Comparison of ENCODE assay signal across 8 cellular contexts in genomic region chr11:46361283-46362145, GRCh38. TPM values are rescaled to one million over a fixed set of nuclear protein-coding genes. Genes with fewer than 3 reads are reported as not detected.
DNase-seq lines count a peak whose midpoint lies in the region; ATAC-seq, FAIRE-seq and TF ChIP-seq lines count a peak whose summit lies in the region.

No MANE protein-coding gene starts in this region.

- peak overlapping the region; percentile 81 to 90 (median 82) for H3K4me3 Mint-ChIP-seq in T-cell

- H3K36me3 Mint-ChIP-seq in T-cell, result no peaks in the 10 kb centered on the region

- peaks cover 60% of the 10 kb centered on the region for H3K79me2 ChIP-seq in K562 (ENCODE audit: control insufficient read depth, insufficient read depth, low read length)

- TF ChIP-seq EP300 in K562 (IDR thresholded peaks at IDR 0.05; ENCODE audit: low read length), result peak; percentile 65

- WGBS in K562 (ENCODE audit: insufficient coverage, low coverage, missing lambda C conversion rate), result 24% methylated on average over 23 of the region's 26 CpGs
- WGBS in right lobe of liver (ENCODE audit: insufficient coverage, low coverage, low lambda C conversion rate, missing lambda C conversion rate), result 51% methylated on average over 2 of the region's 26 CpGs

- H3K9me3 ChIP-seq in BLaER1, result no peaks in the 10 kb centered on the region
- no peaks in the 10 kb centered on the region for H3K9me3 ChIP-seq in K562 (replicated peaks; ENCODE audit: control insufficient read depth, insufficient read depth, low read depth, low read length)
- H3K9me3 ChIP-seq in right lobe of liver, result no peaks in the 10 kb centered on the region

- H2AFZ ChIP-seq in K562 (ENCODE audit: low read depth, low read length), result peak overlapping the region; percentile 56; the same call in 1 of the 2 replicates

- H3K9me3 Mint-ChIP-seq in T-cell, result no peaks in the 10 kb centered on the region

- TF ChIP-seq POLR2A in K562 (conservative IDR thresholded peaks at IDR 0.05) (peak; percentile 56), right lobe of liver (IDR thresholded peaks at IDR 0.05) (no peak)

- no TSS peak for BruUV-seq in K562 (replicated peaks; lab: Mats Ljungman, UMichigan)

- H3K4me2 ChIP-seq in BLaER1 (peak overlapping the region; percentile 96), K562 (ENCODE audit: insufficient read depth, low read length) (peak overlapping the region; percentile 77)

- TF ChIP-seq CTCF in K562 (IDR thresholded peaks at IDR 0.05 in 2 of 3, conservative IDR thresholded peaks at IDR 0.05 in 1 of 3; ENCODE audit: insufficient read depth in 2 of 3, low read depth in 1 of 3, low read length in 3 of 3), result no peak
- no peak for TF ChIP-seq CTCF in right lobe of liver (IDR thresholded peaks at IDR 0.05)
- no peak for TF ChIP-seq CTCF in omental fat pad (IDR thresholded peaks at IDR 0.05)

- peak; percentile 18 to 21; a peak in 2 of 4 replicates for TF ChIP-seq RAD21 in K562 (CRISPR knock-in tag; conservative IDR thresholded peaks at IDR 0.05 in 1 of 2, IDR thresholded peaks at IDR 0.05 in 1 of 2)

- H3K4me1 ChIP-seq in BLaER1 (peaks cover 78% of the 10 kb centered on the region), K562 (replicated peaks in 1 of 2; ENCODE audit: control insufficient read depth in 2 of 2, insufficient read depth in 2 of 2, low read length in 2 of 2) (peaks cover 34 to 54% of the 10 kb centered on the region in 2 experiments), right lobe of liver (no peaks in the 10 kb centered on the region)

- H3K36me3 ChIP-seq in BLaER1, result peaks cover 30% of the 10 kb centered on the region
- peaks cover 33% of the 10 kb centered on the region; the same call in 1 of the 3 replicates for H3K36me3 ChIP-seq in K562 (ENCODE audit: control insufficient read depth, insufficient read depth, low read length)
- H3K36me3 ChIP-seq in right lobe of liver, result no peaks in the 10 kb centered on the region

- H3K27me3 ChIP-seq in BLaER1 (no peaks in the 10 kb centered on the region), K562 (ENCODE audit: control insufficient read depth in 2 of 2, insufficient read depth in 2 of 2, low read length in 2 of 2) (no peaks in the 10 kb centered on the region), right lobe of liver (no peaks in the 10 kb centered on the region)

- peak; percentile 79 for ATAC-seq in GM19397 (IDR thresholded peaks at IDR 0.05; ENCODE audit: unreplicated experiment)
- ATAC-seq in HG03521 (IDR thresholded peaks at IDR 0.05; ENCODE audit: unreplicated experiment), result peak; percentile 68
- peak; percentile 90 to 98 (median 95) for ATAC-seq in T-cell (replicated peaks in 1 of 4)
- peak; percentile 87 for ATAC-seq in K562
- peak; percentile 61 to 79 (median 68) for ATAC-seq in right lobe of liver
- ATAC-seq in omental fat pad (ENCODE audit: low FRiP score), result no peak

- H3K27ac ChIP-seq in BLaER1, result peak overlapping the region; percentile 98
- peak overlapping the region; percentile 94 for H3K27ac ChIP-seq in K562 (ENCODE audit: extremely low read depth, low read depth, low read length)
- H3K27ac ChIP-seq in right lobe of liver, result peak overlapping the region; percentile 50 to 80 (median 69)

- H3K27me3 Mint-ChIP-seq in T-cell, result no peaks in the 10 kb centered on the region

- peaks cover 4% of the 10 kb centered on the region for H3K9me1 ChIP-seq in K562 (ENCODE audit: control insufficient read depth, insufficient read depth, low read length)

- H4K20me1 ChIP-seq in BLaER1 (peaks cover 57% of the 10 kb centered on the region), K562 (replicated peaks; ENCODE audit: control insufficient read depth, insufficient read depth, low read length) (0 out of 2 replicates have a peak, but pooled peaks cover under 1% of the 10 kb centered on the region)

- peak overlapping the region; percentile 91 to 94 for H3K27ac Mint-ChIP-seq in T-cell

- H3K4me3 ChIP-seq in BLaER1 (peak overlapping the region; percentile 74), K562 (peak overlapping the region; percentile 36), right lobe of liver (peak overlapping the region in 1 of 3 donors; percentile 13)

- H3K4me1 Mint-ChIP-seq in T-cell, result peaks cover 64 to 82% (median 74%) of the 10 kb centered on the region in 3 donors

- in situ Hi-C loops in K562 (cut with MboI), result no loop called here

- POLR2A ChIA-PET in T-cell (lab: Charles Lee) (interaction anchor here (1.0 to 1.7 kb wide), 3 partner anchors 9 to 12 kb away, joined by 3 to 5 read pairs (median 4); no protein-coding TSS in a partner anchor), K562 (lab: Yijun Ruan, JAX) (interaction anchor here (0.7 to 2.5 kb wide), 5 partner anchors 10 to 130 kb away, joined by 3 to 10 read pairs (median 4); no protein-coding TSS in a partner anchor)

- peak; percentile 80 for FAIRE-seq in K562 (lab: Jason Lieb, UNC)

- peak overlapping the region; percentile 88 for H3K9ac ChIP-seq in BLaER1
- H3K9ac ChIP-seq in K562 (ENCODE audit: insufficient read depth in 1 of 2, low read depth in 2 of 2, low read length in 2 of 2), result peak overlapping the region; percentile 78 to 94

- intact Hi-C loops in K562 (cut with micrococcal nuclease), result no loop called here
- intact Hi-C loops in right lobe of liver (cut with DNase I), result no loop called here

- DNase-seq in T-cell, result peak in 32 of 34 experiments; percentile 56 to 79 (median 66)
- peak; percentile 49 to 84 (median 66) for DNase-seq in K562 (ENCODE audit: extremely low read depth in 1 of 4, low spot score in 3 of 4)
- DNase-seq in right lobe of liver, result peak in 1 of 3 donors; percentile 61
- peak; percentile 40 for DNase-seq in stimulated activated CD8-positive, alpha-beta memory T cell treated with anti-CD3 and anti-CD28 coated beads, Interleukin-12 subunit alpha, Interleukin-12 subunit beta, amount 100 ng/mL, for 4 hours (ENCODE audit: low read depth)
- DNase-seq in omental fat pad (ENCODE audit: low spot score), result no peak

- CTCF ChIA-PET in T-cell (lab: Charles Lee), result interaction anchor here (1.9 to 3.6 kb wide), 4 partner anchors 9 to 13 kb away, joined by 5 to 18 read pairs (median 14); no protein-coding TSS in a partner anchor
- CTCF ChIA-PET in K562 (lab: Yijun Ruan, JAX; ENCODE audit: low intra/inter-chr PET ratio), result interaction anchor here (0.6 to 1.8 kb wide), 2 partner anchors 10 to 11 kb away, joined by 4 to 5 read pairs; no protein-coding TSS in a partner anchor

RNA-seq across cellular contexts. Expression of gene DGKZ, which starts 14.3 kb away (rescaled TPM):
- total RNA-seq in T-cell (100 to 1,000 TPM; 235 to 318 (median 251) TPM), K562 (2014; rRNA removed) (78.5 and 108 TPM in 2 replicates), K562 (2014; rRNA removed; fragmentation: Illumina TruSeq; extraction: Trizol) (10.9 and 13.6 TPM in 2 replicates), K562 (2015; rRNA removed; fragmentation: Illumina TruSeq; extraction: Trizol) (44.2 and 47.5 TPM in 2 replicates), K562 (2021) (87.8 and 100 TPM in 2 replicates), right lobe of liver (10 to 100 TPM; 10.7 to 57.9 (median 16.0) TPM), omental fat pad (10 to 100 TPM; 29.2 to 79.4 (median 63.3) TPM)
- total RNA-seq in K562 (2011; cell fraction: chromatin; rRNA removed; ENCODE audit: low replicate concordance), result 71.0 and 248 TPM in 2 replicates
- total RNA-seq in K562 (2011; cell fraction: nucleolus; rRNA removed), result 153 and 166 TPM in 2 replicates
- total RNA-seq in K562 (2011; cell fraction: nucleoplasm; rRNA removed), result 88.0 and 98.6 TPM in 2 replicates
- polyA plus RNA-seq in K562 (2011; rRNA removed) (28.2 and 49.4 TPM in 2 replicates), K562 (2014; fragmentation: Illumina TruSeq; extraction: Trizol) (48.8 and 66.2 TPM in 2 replicates), K562 (2014; fragmentation: Nextera tagmentation; extraction: Ambion mirVana) (under 1 TPM; 0.51 to 0.71 TPM), K562 (2014; rRNA removed) (73.5 and 77.9 TPM in 2 replicates)
- polyA plus RNA-seq in K562 (2011; cell fraction: cytosol; rRNA removed), result 55.4 and 121 TPM in 2 replicates
- 203 and 295 TPM in 2 replicates for polyA plus RNA-seq in K562 (2011; cell fraction: nucleus; rRNA removed)
- 64.0 and 103 TPM in 2 replicates for polyA plus RNA-seq in K562 (2012)
- polyA minus RNA-seq in K562 (2011; rRNA and poly(A)+ RNA removed), result 18.5 and 28.5 TPM in 2 replicates
- polyA minus RNA-seq in K562 (2011; cell fraction: cytosol; rRNA and poly(A)+ RNA removed), result 53.9 and 65.8 TPM in 2 replicates
- 59.1 and 64.5 TPM in 2 replicates for polyA minus RNA-seq in K562 (2011; cell fraction: nucleus; rRNA and poly(A)+ RNA removed)

RNA-seq across cellular contexts. Expression of gene MDK, which starts 20.0 kb away (rescaled TPM):
- 1 to 10 TPM; 5.8 to 8.6 (median 8.3) TPM for total RNA-seq in T-cell
- 91.4 and 271 TPM in 2 replicates for total RNA-seq in K562 (2011; cell fraction: chromatin; rRNA removed; ENCODE audit: low replicate concordance)
- 402 and 460 TPM in 2 replicates for total RNA-seq in K562 (2011; cell fraction: nucleolus; rRNA removed)
- total RNA-seq in K562 (2011; cell fraction: nucleoplasm; rRNA removed), result 333 and 334 TPM in 2 replicates
- 478 and 553 TPM in 2 replicates for total RNA-seq in K562 (2014; rRNA removed)
- 91.5 and 123 TPM in 2 replicates for total RNA-seq in K562 (2014; rRNA removed; fragmentation: Illumina TruSeq; extraction: Trizol)
- total RNA-seq in K562 (2015; rRNA removed; fragmentation: Illumina TruSeq; extraction: Trizol), result 269 and 279 TPM in 2 replicates
- 396 and 429 TPM in 2 replicates for total RNA-seq in K562 (2021)
- 343 and 350 TPM in 2 replicates for polyA plus RNA-seq in K562 (2011; rRNA removed)
- 540 and 788 TPM in 2 replicates for polyA plus RNA-seq in K562 (2011; cell fraction: cytosol; rRNA removed)
- 206 and 271 TPM in 2 replicates for polyA plus RNA-seq in K562 (2011; cell fraction: nucleus; rRNA removed)
- polyA plus RNA-seq in K562 (2012), result 413 and 460 TPM in 2 replicates
- 661 and 667 TPM in 2 replicates for polyA plus RNA-seq in K562 (2014; fragmentation: Illumina TruSeq; extraction: Trizol)
- polyA plus RNA-seq in K562 (2014; fragmentation: Nextera tagmentation; extraction: Ambion mirVana), result 10 to 100 TPM; 20.7 to 61.7 TPM
- 700 and 703 TPM in 2 replicates for polyA plus RNA-seq in K562 (2014; rRNA removed)
- polyA minus RNA-seq in K562 (2011; rRNA and poly(A)+ RNA removed), result 33.7 and 59.6 TPM in 2 replicates
- 108 and 146 TPM in 2 replicates for polyA minus RNA-seq in K562 (2011; cell fraction: cytosol; rRNA and poly(A)+ RNA removed)
- polyA minus RNA-seq in K562 (2011; cell fraction: nucleus; rRNA and poly(A)+ RNA removed), result 24.1 and 38.4 TPM in 2 replicates
- 1 to 10 TPM in 5 of 6 experiments, under 1 TPM in 1; 0.35 to 6.4 (median 4.2) TPM for total RNA-seq in right lobe of liver
- 10 to 100 TPM; 11.7 to 18.1 (median 15.2) TPM for total RNA-seq in omental fat pad

RNA-seq across cellular contexts. Expression of gene CHRM4, which starts 30.1 kb away (rescaled TPM):
- total RNA-seq in T-cell (1 to 10 TPM in 2 of 5 donors, under 1 TPM in 2, not detected in 1; 0.18 to 3.9 (median 1.5) TPM), K562 (2014; rRNA removed) (0.73 and 1.3 TPM in 2 replicates), K562 (2014; rRNA removed; fragmentation: Illumina TruSeq; extraction: Trizol) (0.19 and 0.22 TPM in 2 replicates), K562 (2015; rRNA removed; fragmentation: Illumina TruSeq; extraction: Trizol) (0.22 and 0.49 TPM in 2 replicates), K562 (2021) (0.89 and 1.0 TPM in 2 replicates), right lobe of liver (not detected), omental fat pad (under 1 TPM in 2 of 4 donors, not detected in 2; 0.63 to 0.74 TPM)
- 1.0 and 3.7 TPM in 2 replicates for total RNA-seq in K562 (2011; cell fraction: chromatin; rRNA removed; ENCODE audit: low replicate concordance)
- total RNA-seq in K562 (2011; cell fraction: nucleolus; rRNA removed), result 1.6 and 4.0 TPM in 2 replicates
- 1.2 TPM in 2 replicates for total RNA-seq in K562 (2011; cell fraction: nucleoplasm; rRNA removed)
- polyA plus RNA-seq in K562 (2011; rRNA removed) (0.62 and 0.74 TPM in 2 replicates), K562 (2014; fragmentation: Illumina TruSeq; extraction: Trizol) (0.40 and 0.76 TPM in 2 replicates), K562 (2014; fragmentation: Nextera tagmentation; extraction: Ambion mirVana) (not detected), K562 (2014; rRNA removed) (0.33 and 0.58 TPM in 2 replicates)
- polyA plus RNA-seq in K562 (2011; cell fraction: cytosol; rRNA removed), result 0.84 and 2.3 TPM in 2 replicates
- polyA plus RNA-seq in K562 (2011; cell fraction: nucleus; rRNA removed), result 0.60 and 1.5 TPM in 2 replicates
- polyA plus RNA-seq in K562 (2012), result 0.35 and 0.68 TPM in 2 replicates
- 0.42 and 1.1 TPM in 2 replicates for polyA minus RNA-seq in K562 (2011; rRNA and poly(A)+ RNA removed)
- polyA minus RNA-seq in K562 (2011; cell fraction: cytosol; rRNA and poly(A)+ RNA removed), result 1.6 TPM in 1 of 2 replicates, not detected in the other
- polyA minus RNA-seq in K562 (2011; cell fraction: nucleus; rRNA and poly(A)+ RNA removed), result 0.89 and 2.6 TPM in 2 replicates

Comparison
In these comparisons a context has a peak if more than half of its experiments do, and no peak if none do; other contexts are left out.
1. RNA of gene MDK, which starts 20.0 kb away (total RNA-seq): 91.4 to 553 TPM in K562; 11.7 to 18.1 TPM in omental fat pad, 5.8 to 8.6 TPM in T-cell and 0.35 to 6.4 TPM in right lobe of liver; every median in the first group is over 4 times any median in the second.
2. Peak in every context shown above with its lines, with median percentiles within 50 percentile points of each other: H3K27ac ChIP-seq.